ENCODE assay signal across 9 cellular contexts in genomic region chr2:64142817-64143153, GRCh38. TPM values are rescaled to one million over a fixed set of nuclear protein-coding genes. Genes with fewer than 3 reads are reported as not detected.
DNase-seq lines count a peak whose midpoint lies in the region; ATAC-seq, FAIRE-seq and TF ChIP-seq lines count a peak whose summit lies in the region.
"Had no signal": no experiment of that assay in that cellular context is flagged by ENCODE, and none has a peak within 500 bp of the region (broad histone marks: within the 10 kb centered on the region; RNA-seq: fewer than 3 reads in every experiment).

No MANE protein-coding gene starts in this region.

- POLR2A ChIA-PET in K562 (lab: Yijun Ruan, JAX), result interaction anchor here (1.0 to 3.1 kb wide), 4 partner anchors 10 to 21 kb away, joined by 3 to 9 read pairs (median 4); no protein-coding TSS in a partner anchor

- peaks cover 29% of the 10 kb centered on the region for H3K36me3 Mint-ChIP-seq in stimulated activated naive CD8-positive, alpha-beta T cell treated with anti-CD3 and anti-CD28 coated beads, Interleukin-15, Interleukin-2, amounts not matched to agents 100 ng/mL and 50 ng/mL, for 24 hours (ENCODE audit: low read depth)

- CTCF ChIA-PET in K562 (lab: Yijun Ruan, JAX; ENCODE audit: low intra/inter-chr PET ratio), result no interaction called here

- H3K4me3 ChIP-seq in K562, result peak overlapping the region; percentile 91

- peaks cover 3 to 18% of the 10 kb centered on the region in 2 experiments; a peak in 3 of 5 replicates for H3K4me1 ChIP-seq in K562 (replicated peaks in 1 of 2; ENCODE audit: control insufficient read depth in 2 of 2, insufficient read depth in 2 of 2, low read length in 2 of 2)

- BruUV-seq in K562 (replicated peaks; lab: Mats Ljungman, UMichigan), result no TSS peak

- no peaks in the 10 kb centered on the region for H4K20me1 ChIP-seq in K562 (replicated peaks; ENCODE audit: control insufficient read depth, insufficient read depth, low read length)

- peak overlapping the region; percentile 84 for H3K4me2 ChIP-seq in K562 (ENCODE audit: insufficient read depth, low read length)

- no peaks in the 10 kb centered on the region for H3K9me3 Mint-ChIP-seq in stimulated activated naive CD8-positive, alpha-beta T cell treated with anti-CD3 and anti-CD28 coated beads, Interleukin-15, Interleukin-2, amounts not matched to agents 100 ng/mL and 50 ng/mL, for 24 hours

- ATAC-seq in stimulated activated naive CD8-positive, alpha-beta T cell treated with anti-CD3 and anti-CD28 coated beads, Interleukin-15, Interleukin-2, amounts not matched to agents 100 U/mL and 50 U/mL, for 24 hours, result no peak
- no peak for ATAC-seq in K562

- H3K27me3 ChIP-seq in K562 (ENCODE audit: control insufficient read depth in 2 of 2, insufficient read depth in 2 of 2, low read length in 2 of 2), result no peaks in the 10 kb centered on the region

- no peak for TF ChIP-seq RAD21 in K562 (CRISPR knock-in tag; conservative IDR thresholded peaks at IDR 0.05 in 1 of 2, IDR thresholded peaks at IDR 0.05 in 1 of 2)

- intact Hi-C loops in K562 (cut with micrococcal nuclease), result loop anchor here (5.0 kb wide), 1 partner anchor 90 kb away; no protein-coding TSS in a partner anchor

- WGBS in K562 (ENCODE audit: insufficient coverage, low coverage, missing lambda C conversion rate), result 2% methylated on average over 3 of the region's 3 CpGs

- no peak for TF ChIP-seq EP300 in K562 (IDR thresholded peaks at IDR 0.05; ENCODE audit: low read length)

- H3K9ac ChIP-seq in K562 (ENCODE audit: insufficient read depth in 1 of 2, low read depth in 2 of 2, low read length in 2 of 2), result peak overlapping the region in 1 of 2 experiments; percentile 73; a peak in 2 of 4 replicates

- peak overlapping the region; percentile 99 for H3K4me3 Mint-ChIP-seq in stimulated activated naive CD8-positive, alpha-beta T cell treated with anti-CD3 and anti-CD28 coated beads, Interleukin-15, Interleukin-2, amounts not matched to agents 100 ng/mL and 50 ng/mL, for 24 hours

- in situ Hi-C loops in K562 (cut with MboI), result no loop called here

- no peaks in the 10 kb centered on the region for H3K36me3 ChIP-seq in K562 (ENCODE audit: control insufficient read depth, insufficient read depth, low read length)

- no peaks in the 10 kb centered on the region for H3K9me1 ChIP-seq in K562 (ENCODE audit: control insufficient read depth, insufficient read depth, low read length)

- H3K79me2 ChIP-seq in K562 (ENCODE audit: control insufficient read depth, insufficient read depth, low read length), result peaks cover 56% of the 10 kb centered on the region

- no peak for TF ChIP-seq POLR2A in K562 (conservative IDR thresholded peaks at IDR 0.05)

- peak overlapping the region; percentile 88; the same call in 2 of the 3 replicates for H3K27ac ChIP-seq in K562 (ENCODE audit: extremely low read depth, low read depth, low read length)

- DNase-seq in stimulated activated naive CD8-positive, alpha-beta T cell treated with anti-CD3 and anti-CD28 coated beads, Interleukin-15, Interleukin-2, amounts not matched to agents 100 U/mL and 50 U/mL, for 24 hours, result no peak
- peak in 1 of 4 experiments; percentile 15 for DNase-seq in K562 (ENCODE audit: extremely low read depth in 1 of 4, low spot score in 3 of 4)
- peak; percentile 38 for DNase-seq in midbrain (lab: John Stamatoyannopoulos, UW)
- DNase-seq in NCI-H2196 treated with DMSO at 0.1 percent for 48 hours (lab: John Stamatoyannopoulos, UW; ENCODE audit: unreplicated experiment), result no peak
- DNase-seq in NCI-H526 (lab: John Stamatoyannopoulos, UW), result no peak
- DNase-seq in activated CD4-positive, alpha-beta T cell treated with anti-CD3 and anti-CD28 coated beads for 1 hour, result no peak
- DNase-seq in stimulated activated CD4-positive, alpha-beta T cell treated with anti-CD3 and anti-CD28 coated beads, Interleukin-12 subunit alpha, Interleukin-12 subunit beta, amount 100 ng/mL, for 4 hours, result no peak
- DNase-seq: T-helper 9 cell had no signal

- H3K4me1 Mint-ChIP-seq in stimulated activated naive CD8-positive, alpha-beta T cell treated with anti-CD3 and anti-CD28 coated beads, Interleukin-15, Interleukin-2, amounts not matched to agents 100 ng/mL and 50 ng/mL, for 24 hours (ENCODE audit: low read depth), result peaks cover 51% of the 10 kb centered on the region

- peak overlapping the region; percentile 86 for H2AFZ ChIP-seq in K562 (ENCODE audit: low read depth, low read length)

- H3K27ac Mint-ChIP-seq in stimulated activated naive CD8-positive, alpha-beta T cell treated with anti-CD3 and anti-CD28 coated beads, Interleukin-15, Interleukin-2, amounts not matched to agents 100 ng/mL and 50 ng/mL, for 24 hours, result peak overlapping the region; percentile 98

- no peak for TF ChIP-seq CTCF in K562 (IDR thresholded peaks at IDR 0.05 in 2 of 3, conservative IDR thresholded peaks at IDR 0.05 in 1 of 3; ENCODE audit: insufficient read depth in 2 of 3, low read depth in 1 of 3, low read length in 3 of 3)

- H3K27me3 Mint-ChIP-seq in stimulated activated naive CD8-positive, alpha-beta T cell treated with anti-CD3 and anti-CD28 coated beads, Interleukin-15, Interleukin-2, amounts not matched to agents 100 ng/mL and 50 ng/mL, for 24 hours, result no peaks in the 10 kb centered on the region

- H3K9me3 ChIP-seq in K562 (replicated peaks; ENCODE audit: control insufficient read depth, insufficient read depth, low read depth, low read length), result no peaks in the 10 kb centered on the region

- no peak for FAIRE-seq in K562 (lab: Jason Lieb, UNC)

TF ChIP-seq in K562, 482 proteins besides CTCF, POLR2A, EP300 and RAD21 (continues in another document):
- TF ChIP-seq, protein P1, sequence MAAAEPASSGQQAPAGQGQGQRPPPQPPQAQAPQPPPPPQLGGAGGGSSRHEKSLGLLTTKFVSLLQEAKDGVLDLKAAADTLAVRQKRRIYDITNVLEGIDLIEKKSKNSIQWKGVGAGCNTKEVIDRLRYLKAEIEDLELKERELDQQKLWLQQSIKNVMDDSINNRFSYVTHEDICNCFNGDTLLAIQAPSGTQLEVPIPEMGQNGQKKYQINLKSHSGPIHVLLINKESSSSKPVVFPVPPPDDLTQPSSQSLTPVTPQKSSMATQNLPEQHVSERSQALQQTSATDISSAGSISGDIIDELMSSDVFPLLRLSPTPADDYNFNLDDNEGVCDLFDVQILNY (CRISPR knock-in tag; IDR thresholded peaks at IDR 0.05), result no peak
- TF ChIP-seq ZNF764 (CRISPR knock-in tag; IDR thresholded peaks at IDR 0.05; ENCODE audit: low read depth) (no peak), RUNX1 (IDR thresholded peaks at IDR 0.05; ENCODE audit: low read depth) (no peak), CREB5 (CRISPR knock-in tag; IDR thresholded peaks at IDR 0.05) (no peak)

RNA-seq across cellular contexts. Expression of gene PELI1, which starts 1.4 kb away (rescaled TPM):
- 3.4 and 10.9 TPM in 2 replicates for total RNA-seq in K562 (2011; cell fraction: chromatin; rRNA removed; ENCODE audit: low replicate concordance)
- 4.5 TPM in 2 replicates for total RNA-seq in K562 (2011; cell fraction: nucleolus; rRNA removed)
- 5.6 and 9.8 TPM in 2 replicates for total RNA-seq in K562 (2011; cell fraction: nucleoplasm; rRNA removed)
- total RNA-seq in K562 (2014; rRNA removed) (11.6 and 12.9 TPM in 2 replicates), K562 (2014; rRNA removed; fragmentation: Illumina TruSeq; extraction: Trizol) (12.1 and 13.1 TPM in 2 replicates), K562 (2015; rRNA removed; fragmentation: Illumina TruSeq; extraction: Trizol) (7.5 and 7.7 TPM in 2 replicates), K562 (2021) (15.7 and 19.2 TPM in 2 replicates)
- polyA plus RNA-seq in K562 (2011; rRNA removed) (16.0 and 16.6 TPM in 2 replicates), K562 (2014; fragmentation: Illumina TruSeq; extraction: Trizol) (10.8 and 12.5 TPM in 2 replicates), K562 (2014; fragmentation: Nextera tagmentation; extraction: Ambion mirVana) (1 to 10 TPM; 3.3 to 3.9 TPM), K562 (2014; rRNA removed) (9.2 and 12.5 TPM in 2 replicates)
- polyA plus RNA-seq in K562 (2011; cell fraction: cytosol; rRNA removed), result 7.9 and 9.6 TPM in 2 replicates
- 5.6 and 9.5 TPM in 2 replicates for polyA plus RNA-seq in K562 (2011; cell fraction: nucleus; rRNA removed)
- polyA plus RNA-seq in K562 (2012), result 7.5 and 9.0 TPM in 2 replicates
- 22.7 and 28.5 TPM in 2 replicates for polyA minus RNA-seq in K562 (2011; rRNA and poly(A)+ RNA removed)
- 9.3 and 11.4 TPM in 2 replicates for polyA minus RNA-seq in K562 (2011; cell fraction: cytosol; rRNA and poly(A)+ RNA removed)
- 14.3 and 21.9 TPM in 2 replicates for polyA minus RNA-seq in K562 (2011; cell fraction: nucleus; rRNA and poly(A)+ RNA removed)
